ENCODE assay signal across 26 cellular contexts in the genomic region with DNA sequence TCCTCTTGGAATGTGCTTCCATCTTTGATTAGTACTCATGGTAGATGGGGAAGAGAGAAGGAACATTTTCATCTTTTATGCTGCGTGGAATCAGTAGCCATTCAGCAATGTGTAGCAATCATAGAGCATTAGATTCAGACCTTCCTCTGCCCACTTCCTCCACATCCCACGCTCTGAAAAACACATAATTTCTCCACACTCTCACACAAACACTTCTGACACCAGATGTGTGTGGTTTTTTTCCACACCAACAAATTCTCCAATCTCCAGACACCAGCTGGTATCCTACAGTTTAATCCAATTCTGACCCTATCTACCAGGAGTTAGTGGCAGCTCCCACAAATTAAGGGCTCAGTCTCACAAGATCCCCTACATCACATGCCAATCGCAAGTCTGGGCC.
A peak's percentile ranks its signal among the peaks of the same experiment; 100 is the strongest.
DNase-seq lines count a peak whose midpoint lies in the region; FAIRE-seq lines count a peak whose summit lies in the region.
"Had no signal": no experiment of that assay in that cellular context is flagged by ENCODE, and none has a peak within 500 bp of the region (broad histone marks: within the 10 kb centered on the region; RNA-seq: fewer than 3 reads in every experiment).

No MANE protein-coding gene starts in this region.

- no peak for DNase-seq in HTR-8/SVneo (ENCODE audit: insufficient read length, low spot score)
- peak; percentile 19 for DNase-seq in OCI-M1 (lab: John Stamatoyannopoulos, UW)
- DNase-seq in mesenchymal stem cell: peak; percentile 10
- DNase-seq in NCI-H510A (lab: John Stamatoyannopoulos, UW): no peak
- no peak for DNase-seq in NCI-H2227 treated with DMSO at 0.1 percent for 48 hours (lab: John Stamatoyannopoulos, UW)
- no peak for DNase-seq in dermis blood vessel endothelial cell
- DNase-seq: activated CD4-positive, alpha-beta T cell treated with anti-CD3 and anti-CD28 coated beads, Interleukin-2, amount 50 U/mL, for 1 hour; activated CD8-positive, alpha-beta memory T cell treated with anti-CD3 and anti-CD28 coated beads, Interleukin-2, amount 10 ng/mL, durations not matched to agents 7 days and 5 days; CD4-positive, CD25-positive, alpha-beta regulatory T cell; effector CD8-positive, alpha-beta T cell; GM23248; head of caudate nucleus; kidney; NCI-H1417; NCI-H2081; NCI-H345; NCI-H774; stimulated activated CD4-positive, alpha-beta T cell treated with anti-CD3 and anti-CD28 coated beads, Interleukin-2, amount 100 ng/mL, for 24 hours had no signal

- no peaks in the 10 kb centered on the region for H3K27me3 ChIP-seq in BLaER1 treated with 17β-estradiol and CSF1 and Interleukin-3, amounts not matched to agents 10 nM and 100 nM
- H3K27me3 ChIP-seq in mesenchymal stem cell (ENCODE audit: control insufficient read depth in 1 of 2, insufficient read depth in 1 of 2, low read length in 2 of 2): peaks cover 0 to 8% of the 10 kb centered on the region in 2 experiments
- H3K27me3 ChIP-seq: breast epithelium, right atrium auricular region, tibial nerve had no signal

- peak overlapping the region; percentile 27 to 83 (median 66); a peak in 21 of 22 replicates for H3K27ac ChIP-seq in BLaER1 treated with 17β-estradiol and CSF1 and Interleukin-3, amounts not matched to agents 10 nM and 100 nM
- H3K27ac ChIP-seq in mesenchymal stem cell (ENCODE audit: low read length, poor library complexity, severe bottlenecking): no peak overlapping the region
- H3K27ac ChIP-seq: breast epithelium, epithelial cell of prostate, GM23248, right atrium auricular region, tibial nerve had no signal

- H2BK5ac ChIP-seq in mesenchymal stem cell (ENCODE audit: low read depth, low read length, poor library complexity, severe bottlenecking): no peak overlapping the region

- H3K14ac ChIP-seq in mesenchymal stem cell (ENCODE audit: low read length in 2 of 2): no peak overlapping the region

- FAIRE-seq in HTR-8/SVneo (lab: Jason Lieb, UNC): peak; percentile 36
- FAIRE-seq: colon, GM12891, HepG2, kidney had no signal

- no peak overlapping the region for H3K23ac ChIP-seq in mesenchymal stem cell (ENCODE audit: low read length in 2 of 2)

- H4K8ac ChIP-seq in mesenchymal stem cell (ENCODE audit: low read length): no peak overlapping the region

- peaks cover 6 to 43% (median 19%) of the 10 kb centered on the region in 11 experiments; a peak in 19 of 22 replicates for H3K9me3 ChIP-seq in BLaER1 treated with 17β-estradiol and CSF1 and Interleukin-3, amounts not matched to agents 10 nM and 100 nM (replicated peaks in 1 of 11)
- no peaks in the 10 kb centered on the region for H3K9me3 ChIP-seq in mesenchymal stem cell (ENCODE audit: control insufficient read depth, low read length)
- H3K9me3 ChIP-seq: breast epithelium, right atrium auricular region, tibial nerve had no signal

- no peaks in the 10 kb centered on the region for H3K79me1 ChIP-seq in mesenchymal stem cell (replicated peaks; ENCODE audit: low read length, poor library complexity, severe bottlenecking)

- no peak overlapping the region for H3K4ac ChIP-seq in mesenchymal stem cell (ENCODE audit: low read depth in 1 of 2, low read length in 2 of 2)

- no peaks in the 10 kb centered on the region for H3K36me3 ChIP-seq in BLaER1 treated with 17β-estradiol and CSF1 and Interleukin-3, amounts not matched to agents 10 nM and 100 nM
- no peaks in the 10 kb centered on the region for H3K36me3 ChIP-seq in mesenchymal stem cell (ENCODE audit: control insufficient read depth in 1 of 2, insufficient read depth in 2 of 2, low read depth in 1 of 2, low read length in 2 of 2)
- H3K36me3 ChIP-seq: breast epithelium, right atrium auricular region, tibial nerve had no signal

- WGBS in mesenchymal stem cell: 89% methylated on average over 3 of the region's 3 CpGs

- H3K4me3 ChIP-seq in BLaER1 treated with 17β-estradiol and CSF1 and Interleukin-3, amounts not matched to agents 10 nM and 100 nM: no peak overlapping the region
- no peak overlapping the region for H3K4me3 ChIP-seq in mesenchymal stem cell (ENCODE audit: insufficient read depth in 1 of 2, low read depth in 1 of 2, low read length in 2 of 2)
- H3K4me3 ChIP-seq: breast epithelium, GM23248, right atrium auricular region, tibial nerve had no signal

- no peak overlapping the region for H3K18ac ChIP-seq in mesenchymal stem cell (ENCODE audit: low read depth in 1 of 2, low read length in 2 of 2)

- no peak overlapping the region for H2BK120ac ChIP-seq in mesenchymal stem cell (ENCODE audit: low read depth, low read length)

- peak overlapping the region; percentile 50 to 73 (median 62) for H3K4me2 ChIP-seq in BLaER1 treated with 17β-estradiol and CSF1 and Interleukin-3, amounts not matched to agents 10 nM and 100 nM
- no peak overlapping the region for H3K4me2 ChIP-seq in mesenchymal stem cell (ENCODE audit: low read length, poor library complexity, severe bottlenecking)

- no peak overlapping the region for H2BK12ac ChIP-seq in mesenchymal stem cell (ENCODE audit: low read length in 2 of 2)

- H2BK15ac ChIP-seq in mesenchymal stem cell (ENCODE audit: low read depth, poor library complexity, severe bottlenecking): no peak overlapping the region

- H2AFZ ChIP-seq in mesenchymal stem cell (ENCODE audit: low read depth, low read length): no peak overlapping the region
- H2AFZ ChIP-seq: GM23248 had no signal

- H2AK5ac ChIP-seq in mesenchymal stem cell (ENCODE audit: low read length, severe bottlenecking): no peak overlapping the region

- no peak overlapping the region for H4K91ac ChIP-seq in mesenchymal stem cell (ENCODE audit: low read length)

- peaks cover 32 to 43% (median 38%) of the 10 kb centered on the region in 10 experiments for H3K4me1 ChIP-seq in BLaER1 treated with 17β-estradiol and CSF1 and Interleukin-3, amounts not matched to agents 10 nM and 100 nM
- peaks cover 1% of the 10 kb centered on the region for H3K4me1 ChIP-seq in mesenchymal stem cell (ENCODE audit: control insufficient read depth, insufficient read depth, low read depth, low read length)
- H3K4me1 ChIP-seq: breast epithelium, right atrium auricular region, tibial nerve had no signal

- H3K9ac ChIP-seq in BLaER1 treated with 17β-estradiol and CSF1 and Interleukin-3, amounts not matched to agents 10 nM and 100 nM: peak overlapping the region in 6 of 11 experiments; percentile 13 to 61 (median 42); a peak in 10 of 22 replicates
- no peak overlapping the region for H3K9ac ChIP-seq in mesenchymal stem cell (ENCODE audit: low read length)
- H3K9ac ChIP-seq: GM23248 had no signal

- H4K20me1 ChIP-seq in BLaER1 treated with 17β-estradiol and CSF1 and Interleukin-3, amounts not matched to agents 10 nM and 100 nM: no peaks in the 10 kb centered on the region

Comparison
In these comparisons a context has a peak if more than half of its experiments do, and no peak if none do; other contexts are left out.
1. DNase-seq: peak in OCI-M1 (single experiment) and mesenchymal stem cell (single experiment); none in HTR-8/SVneo (single experiment), NCI-H510A (single experiment), NCI-H2227 treated with DMSO at 0.1 percent for 48 hours (single experiment) and dermis blood vessel endothelial cell (single experiment).